Comparison of ENCODE assay signal across 24 cellular contexts in genomic region chr2:13495039-13495438, GRCh38.
DNase-seq lines count a peak whose midpoint lies in the region; ATAC-seq, FAIRE-seq and TF ChIP-seq lines count a peak whose summit lies in the region.
"Had no signal": no experiment of that assay in that cellular context is flagged by ENCODE, and none has a peak within 500 bp of the region (broad histone marks: within the 10 kb centered on the region; RNA-seq: fewer than 3 reads in every experiment).

No MANE protein-coding gene starts in this region.

- no peak for FAIRE-seq in GM12878 (lab: Jason Lieb, UNC)
- FAIRE-seq: H1 had no signal

- CTCF ChIA-PET in GM12878 (lab: Yijun Ruan, JAX), result interaction anchor here (0.9 kb wide), 1 partner anchor 27 kb away, joined by 4 read pairs; no protein-coding TSS in a partner anchor

- no peaks in the 10 kb centered on the region for H3K36me3 ChIP-seq in GM12878 (ENCODE audit: control insufficient read depth in 2 of 2, insufficient read depth in 2 of 2, low read length in 1 of 2)
- H3K36me3 ChIP-seq: MG63, Peyer's patch, SJSA1 had no signal

- no peak overlapping the region; the same call in 1 of the 2 replicates for H2AFZ ChIP-seq in GM12878 (ENCODE audit: control insufficient read depth, low read depth, low read length)

- peak; percentile 65 for ATAC-seq in GM18511 (IDR thresholded peaks at IDR 0.05; ENCODE audit: unreplicated experiment)
- peak; percentile 41 for ATAC-seq in GM21786 (IDR thresholded peaks at IDR 0.05; ENCODE audit: unreplicated experiment)
- ATAC-seq in HG03439 (IDR thresholded peaks at IDR 0.05; ENCODE audit: unreplicated experiment), result peak; percentile 52
- ATAC-seq in GM12878, result peak; percentile 56
- no peak for ATAC-seq in Right ventricle myocardium inferior
- no peak for ATAC-seq in HG02763 (IDR thresholded peaks at IDR 0.05; ENCODE audit: unreplicated experiment)

- SMC1A ChIA-PET in GM12878 (lab: Charles Lee; ENCODE audit: uncharacterized antibody, unreplicated experiment), result interaction anchor here (0.6 to 1.5 kb wide), 4 partner anchors 14 to 298 kb away, joined by 3 to 8 read pairs (median 6); no protein-coding TSS in a partner anchor

- no peak for DNase-seq in GM12878 (ENCODE audit: low read depth, low spot score)
- no peak for DNase-seq in stimulated activated CD4-positive, alpha-beta T cell treated with anti-CD3 and anti-CD28 coated beads, Interleukin-4, amount 100 ng/mL, for 4 hours
- DNase-seq in SHP77 (lab: John Stamatoyannopoulos, UW), result no peak
- DNase-seq in Right ventricle myocardium inferior (ENCODE audit: missing footprints), result no peak
- DNase-seq: CD4-positive, CD25-positive, alpha-beta regulatory T cell; COR-L47; DMS 273 treated with DMSO at 0.1 percent for 48 hours; DMS79 treated with DMSO at 0.1 percent for 48 hours; MG63; NCI-H1092; NCI-H1436; NCI-H187 treated with DMSO at 0.1 percent for 48 hours; NCI-H2107; NCI-H2227 treated with DMSO at 0.1 percent for 48 hours; NCI-H524; NCI-H774; Peyer's patch; T-helper 1 cell had no signal

- intact Hi-C loops in GM12878 (cut with micrococcal nuclease; ENCODE audit: unreplicated experiment) (no loop called here), Right ventricle myocardium inferior (cut with DNase I) (no loop called here)

- no peak for TF ChIP-seq RAD21 in GM12878 (IDR thresholded peaks at IDR 0.05; ENCODE audit: insufficient read depth, low read depth, low read length)

- no peak overlapping the region for H3K9ac ChIP-seq in GM12878 (ENCODE audit: control insufficient read depth, insufficient read depth, low read length)

- no peaks in the 10 kb centered on the region for H3K79me2 ChIP-seq in GM12878 (ENCODE audit: control insufficient read depth, insufficient read depth, low read length)

- POLR2A ChIA-PET in GM12878 (lab: Charles Lee), result interaction anchor here (0.6 kb wide), 1 partner anchor 18 kb away, joined by 6 read pairs; no protein-coding TSS in a partner anchor

- no peaks in the 10 kb centered on the region for H3K4me1 ChIP-seq in GM12878 (ENCODE audit: control insufficient read depth, insufficient read depth, low read length)
- H3K4me1 ChIP-seq: Peyer's patch, SJSA1 had no signal

- RAD21 ChIA-PET in GM12878 (lab: Charles Lee; ENCODE audit: unreplicated experiment), result interaction anchor here (1.1 to 1.2 kb wide), 2 partner anchors 27 to 28 kb away, joined by 3 to 4 read pairs; no protein-coding TSS in a partner anchor

- in situ Hi-C loops in GM12878 (cut with MboI), result no loop called here

- no peak for TF ChIP-seq CTCF in GM12878 (IDR thresholded peaks at IDR 0.05 in 2 of 3, conservative IDR thresholded peaks at IDR 0.05 in 1 of 3; ENCODE audit: control insufficient read depth in 2 of 3, extremely low read depth in 1 of 3, insufficient read depth in 1 of 3, low read depth in 3 of 3, low read length in 3 of 3)

- H4K20me1 ChIP-seq in GM12878 (ENCODE audit: control insufficient read depth, insufficient read depth), result no peaks in the 10 kb centered on the region

- TF ChIP-seq POLR2A in GM12878 (IDR thresholded peaks at IDR 0.05; ENCODE audit: low read depth, low read length), result no peak

- no TSS peak for BruUV-seq in GM12878 (replicated peaks; lab: Mats Ljungman, UMichigan)

- H3K27me3 ChIP-seq in GM12878 (replicated peaks in 1 of 2; ENCODE audit: control insufficient read depth in 2 of 2, insufficient read depth in 2 of 2, low read length in 1 of 2), result no peaks in the 10 kb centered on the region
- H3K27me3 ChIP-seq: MG63, Peyer's patch, SJSA1 had no signal

- TF ChIP-seq EP300 in GM12878 (IDR thresholded peaks at IDR 0.05; ENCODE audit: borderline replicate concordance in 1 of 2, control insufficient read depth in 1 of 2, low read depth in 2 of 2, low read length in 2 of 2), result no peak

- H3K9me3 ChIP-seq in GM12878 (replicated peaks; ENCODE audit: control insufficient read depth, insufficient read depth, low read length), result peaks cover 1% of the 10 kb centered on the region; the same call in 2 of the 3 replicates
- H3K9me3 ChIP-seq: MG63, Peyer's patch had no signal

- 37% methylated on average over 2 of the region's 2 CpGs for WGBS in GM12878 (ENCODE audit: insufficient coverage, insufficient replicate concordance, low lambda C conversion rate, missing lambda C conversion rate)

- H3K4me2 ChIP-seq in GM12878 (ENCODE audit: control insufficient read depth, insufficient read depth), result no peak overlapping the region

- no peak overlapping the region for H3K27ac ChIP-seq in GM12878 (ENCODE audit: control insufficient read depth, insufficient read depth)
- H3K27ac ChIP-seq: Peyer's patch, SJSA1 had no signal

- H3K4me3 ChIP-seq in GM12878, result no peak overlapping the region
- H3K4me3 ChIP-seq: MG63, Peyer's patch, SJSA1 had no signal

TF ChIP-seq in GM12878, 131 proteins besides CTCF, POLR2A, EP300 and RAD21:
- TF ChIP-seq ATF7 (IDR thresholded peaks at IDR 0.05; ENCODE audit: low read depth), result peak; percentile 32; the same call in 1 of the 2 replicates
- peak; percentile 61 for TF ChIP-seq JUNB (IDR thresholded peaks at IDR 0.05)
- no peak for TF ChIP-seq RBBP5 (conservative IDR thresholded peaks at IDR 0.05)
- 0 out of 2 replicates have a peak, but pooled peaks have one; percentile 17 for TF ChIP-seq MTA2 (IDR thresholded peaks at IDR 0.05; ENCODE audit: low read depth)
- TF ChIP-seq MEF2A (IDR thresholded peaks at IDR 0.05; ENCODE audit: insufficient read depth, low read depth, low read length), result peak; percentile 75
- peak; percentile 16 for TF ChIP-seq MEF2B (IDR thresholded peaks at IDR 0.05; ENCODE audit: partially characterized antibody, poor library complexity, severe bottlenecking)
- TF ChIP-seq NFIC (IDR thresholded peaks at IDR 0.05; ENCODE audit: low read depth, low read length), result peak; percentile 52; the same call in 1 of the 2 replicates
- TF ChIP-seq ZNF384 (IDR thresholded peaks at IDR 0.05; ENCODE audit: borderline replicate concordance, low read depth, low read length), result peak; percentile 64
- TF ChIP-seq TCF3 (IDR thresholded peaks at IDR 0.05; ENCODE audit: borderline replicate concordance, insufficient read depth, low read depth, low read length), result no peak

Comparison
In these comparisons a context has a peak if more than half of its experiments do, and no peak if none do; other contexts are left out.
1. ATAC-seq: peak in GM18511 (single experiment), GM21786 (single experiment), HG03439 (single experiment) and GM12878 (single experiment); none in Right ventricle myocardium inferior (single experiment) and HG02763 (single experiment).